21 cellular contexts compared by ENCODE assay signal in the genomic region with DNA sequence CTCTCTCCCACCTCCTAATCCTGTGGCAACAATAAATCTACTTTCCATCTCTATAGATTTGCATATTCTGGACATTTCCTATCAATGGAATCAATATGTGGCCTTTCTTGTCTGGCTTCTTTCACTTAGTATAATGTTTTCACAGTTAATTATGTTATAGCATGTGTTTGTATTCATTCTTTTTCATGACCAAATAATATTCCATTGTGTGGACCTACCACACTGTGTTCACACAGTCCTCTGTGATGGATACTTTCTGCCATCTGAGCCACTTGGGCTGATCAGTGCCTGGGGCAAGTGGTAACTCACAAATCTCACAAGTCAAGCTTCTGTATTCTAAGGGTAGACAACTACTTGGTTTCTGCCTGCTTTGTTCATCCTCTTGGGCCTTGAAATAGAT.
"Had no signal": no experiment of that assay in that cellular context is flagged by ENCODE, and none has a peak within 500 bp of the region (broad histone marks: within the 10 kb centered on the region; RNA-seq: fewer than 3 reads in every experiment).

No MANE protein-coding gene starts in this region.

- H3K9me3 ChIP-seq: lower lobe of right lung, prostate gland, SJSA1, upper lobe of right lung had no signal

- FAIRE-seq: endometrium had no signal

- DNase-seq: activated CD4-positive, alpha-beta T cell treated with anti-CD3 and anti-CD28 coated beads, Interleukin-2, amount 10 ng/mL, durations not matched to agents 7 days and 5 days; activated CD4-positive, CD25-positive, alpha-beta regulatory T cell; activated CD8-positive, alpha-beta memory T cell treated with anti-CD3 and anti-CD28 coated beads for 24 hours; anterior cingulate cortex; caudate nucleus; effector CD4-positive, alpha-beta T cell; foreskin fibroblast; lower lobe of right lung; mesendoderm; naive thymus-derived CD4-positive, alpha-beta T cell; stimulated activated CD4-positive, alpha-beta T cell treated with anti-CD3 and anti-CD28 coated beads, Interleukin-4, amount 100 ng/mL, for 24 hours; stimulated activated naive CD8-positive, alpha-beta T cell treated with anti-CD3 and anti-CD28 coated beads, Interleukin-15, Interleukin-2, amounts not matched to agents 100 U/mL and 50 U/mL, for 24 hours; SW 1271; T-helper 17 cell; upper lobe of right lung had no signal

- H3K4me3 Mint-ChIP-seq: activated CD4-positive, alpha-beta T cell treated with anti-CD3 and anti-CD28 coated beads, Interleukin-2, amount 10 ng/mL, durations not matched to agents 7 days and 5 days; brain; dendritic cell treated with granulocyte-macrophage colony-stimulating factor and Interleukin-4, amounts not matched to agents 40 ng/mL and 50 ng/mL, for 4 days; naive thymus-derived CD4-positive, alpha-beta T cell; T-helper 17 cell had no signal

- H3K27me3 Mint-ChIP-seq: activated CD4-positive, alpha-beta T cell treated with anti-CD3 and anti-CD28 coated beads, Interleukin-2, amount 10 ng/mL, durations not matched to agents 7 days and 5 days; brain; dendritic cell treated with granulocyte-macrophage colony-stimulating factor and Interleukin-4, amounts not matched to agents 40 ng/mL and 50 ng/mL, for 4 days; naive thymus-derived CD4-positive, alpha-beta T cell; T-helper 17 cell had no signal

- ATAC-seq: left lobe of liver; lower lobe of right lung; naive thymus-derived CD4-positive, alpha-beta T cell; stimulated activated naive CD8-positive, alpha-beta T cell treated with anti-CD3 and anti-CD28 coated beads, Interleukin-15, Interleukin-2, amounts not matched to agents 100 U/mL and 50 U/mL, for 24 hours; T-helper 17 cell; upper lobe of right lung had no signal

- H3K4me1 Mint-ChIP-seq: brain had no signal

- H3K4me1 ChIP-seq: lower lobe of right lung, prostate gland, SJSA1, upper lobe of right lung had no signal

- H3K9me3 Mint-ChIP-seq: activated CD4-positive, alpha-beta T cell treated with anti-CD3 and anti-CD28 coated beads, Interleukin-2, amount 10 ng/mL, durations not matched to agents 7 days and 5 days; brain; dendritic cell treated with granulocyte-macrophage colony-stimulating factor and Interleukin-4, amounts not matched to agents 40 ng/mL and 50 ng/mL, for 4 days; naive thymus-derived CD4-positive, alpha-beta T cell had no signal

- H3K27ac Mint-ChIP-seq: activated CD4-positive, alpha-beta T cell treated with anti-CD3 and anti-CD28 coated beads, Interleukin-2, amount 10 ng/mL, durations not matched to agents 7 days and 5 days; dendritic cell treated with granulocyte-macrophage colony-stimulating factor and Interleukin-4, amounts not matched to agents 40 ng/mL and 50 ng/mL, for 4 days; T-helper 17 cell had no signal

- H3K27ac ChIP-seq: lower lobe of right lung, prostate gland, SJSA1, upper lobe of right lung had no signal

- H3K27me3 ChIP-seq: SJSA1, upper lobe of right lung had no signal

- H3K4me3 ChIP-seq: lower lobe of right lung, prostate gland, SJSA1, upper lobe of right lung had no signal
